In genomic region chr12:76764856-76765255, GRCh38 we compare ENCODE assay signal across 8 cellular contexts. TPM values are rescaled to one million over a fixed set of nuclear protein-coding genes. Genes with fewer than 3 reads are reported as not detected.
DNase-seq lines count a peak whose midpoint lies in the region; ATAC-seq and TF ChIP-seq lines count a peak whose summit lies in the region.

No MANE protein-coding gene starts in this region.

- TF ChIP-seq CTCF in CD8-positive, alpha-beta T cell (IDR thresholded peaks at IDR 0.05) = no peak
- TF ChIP-seq CTCF in KMS-11 (conservative IDR thresholded peaks at IDR 0.05; ENCODE audit: low read depth, low read length) (no peak), astrocyte of the cerebellum (IDR thresholded peaks at IDR 0.05; ENCODE audit: low read depth, low read length, missing control alignments) (no peak), left lung (IDR thresholded peaks at IDR 0.05) (no peak), testis (IDR thresholded peaks at IDR 0.05) (no peak)

- peak overlapping the region; percentile 94; the same call in 1 of the 2 replicates for H3K9ac ChIP-seq in KMS-11

- H3K4me1 Mint-ChIP-seq in CD8-positive, alpha-beta T cell (ENCODE audit: low read depth) = peaks cover 48% of the 10 kb centered on the region

- H3K4me3 Mint-ChIP-seq in CD8-positive, alpha-beta T cell = peak overlapping the region; percentile 98

- peaks cover 26% of the 10 kb centered on the region for H3K4me1 ChIP-seq in CD8-positive, alpha-beta T cell (ENCODE audit: insufficient read depth, low read length)
- peaks cover 22% of the 10 kb centered on the region for H3K4me1 ChIP-seq in KMS-11 (ENCODE audit: low read depth, poor library complexity, severe bottlenecking)
- H3K4me1 ChIP-seq in left lung = peaks cover 10 to 57% of the 10 kb centered on the region in 2 donors
- H3K4me1 ChIP-seq in testis = peaks cover 15% of the 10 kb centered on the region

- H3K27ac Mint-ChIP-seq in CD8-positive, alpha-beta T cell = peak overlapping the region; percentile 99

- peaks cover 6% of the 10 kb centered on the region for H3K36me3 Mint-ChIP-seq in CD8-positive, alpha-beta T cell

- DNase-seq in CD8-positive, alpha-beta T cell = no peak
- DNase-seq in astrocyte of the cerebellum (ENCODE audit: low read depth) (no peak), left lung (no peak), testis (peak; percentile 42), AG20443 (ENCODE audit: low spot score) (no peak), activated gamma-delta T cell treated with Interleukin-2 at 50 U/mL for 16 hours (no peak)

- H3K4me2 ChIP-seq in KMS-11 = peak overlapping the region; percentile 90

- CTCF ChIA-PET in CD8-positive, alpha-beta T cell (lab: Charles Lee) = no interaction called here

- H3K36me3 ChIP-seq in CD8-positive, alpha-beta T cell (ENCODE audit: insufficient read depth, low read length) = no peaks in the 10 kb centered on the region
- H3K36me3 ChIP-seq in KMS-11 (ENCODE audit: insufficient read depth) = no peaks in the 10 kb centered on the region
- H3K36me3 ChIP-seq in left lung = no peaks in the 10 kb centered on the region
- no peaks in the 10 kb centered on the region for H3K36me3 ChIP-seq in testis (ENCODE audit: low read depth, missing control alignments)

- no peaks in the 10 kb centered on the region for H4K20me1 ChIP-seq in KMS-11 (ENCODE audit: insufficient read depth)

- H3K27ac ChIP-seq in CD8-positive, alpha-beta T cell (ENCODE audit: low read depth, low read length) = peak overlapping the region; percentile 94
- H3K27ac ChIP-seq in KMS-11 (peak overlapping the region; percentile 97), left lung (peak overlapping the region; percentile 97 to 99), testis (peak overlapping the region; percentile 95 to 96)

- H3K27me3 Mint-ChIP-seq in CD8-positive, alpha-beta T cell (ENCODE audit: low read depth) = no peaks in the 10 kb centered on the region

- POLR2A ChIA-PET in CD8-positive, alpha-beta T cell (lab: Charles Lee) = interaction anchor here (0.6 to 0.7 kb wide), 2 partner anchors 984 to 1284 kb away, joined by 3 read pairs; partner anchors contain the start of gene GLIPR1

- peaks cover 46% of the 10 kb centered on the region for H3K79me2 ChIP-seq in KMS-11 (ENCODE audit: insufficient read depth, low read depth)

- H3K4me3 ChIP-seq in CD8-positive, alpha-beta T cell (ENCODE audit: low read depth, low read length) = peak overlapping the region; percentile 99
- no peak overlapping the region for H3K4me3 ChIP-seq in KMS-11 (IDR thresholded peaks at IDR 0.05; ENCODE audit: insufficient read depth, low read depth, low read length)
- peak overlapping the region; percentile 90 for H3K4me3 ChIP-seq in astrocyte of the cerebellum (ENCODE audit: low read depth, low read length)
- peak overlapping the region; percentile 78 for H3K4me3 ChIP-seq in left lung
- H3K4me3 ChIP-seq in testis = peak overlapping the region; percentile 72 to 78

- no peaks in the 10 kb centered on the region for H3K9me3 Mint-ChIP-seq in CD8-positive, alpha-beta T cell

- in situ Hi-C loops in astrocyte of the cerebellum (cut with HindIII; ENCODE audit: low sequenced_read_pairs) = no loop called here

- peak overlapping the region; percentile 97 for H2AFZ ChIP-seq in KMS-11 (ENCODE audit: low read depth)

- 3% methylated on average over 9 of the region's 9 CpGs for WGBS in testis, 2 donors

- intact Hi-C loops in CD8-positive, alpha-beta T cell (cut with DNase I, micrococcal nuclease) = loop anchor here (1.0 to 10.0 kb wide), 9 partner anchors 26 to 1373 kb away; partner anchors contain the start of genes BBS10 (in 2 of the 2), KRR1 (in 2 of the 2), OSBPL8 (in 2 of the 2) and GLIPR1 (in 1 of the 2)
- intact Hi-C loops in left lung (cut with DNase I) = no loop called here
- intact Hi-C loops in testis (cut with DNase I; ENCODE audit: low total_unique reads) = no loop called here

- no peaks in the 10 kb centered on the region for H3K27me3 ChIP-seq in CD8-positive, alpha-beta T cell (ENCODE audit: insufficient read depth, low read length)
- no peaks in the 10 kb centered on the region for H3K27me3 ChIP-seq in KMS-11 (ENCODE audit: insufficient read depth, low read depth)
- no peaks in the 10 kb centered on the region for H3K27me3 ChIP-seq in left lung
- no peaks in the 10 kb centered on the region for H3K27me3 ChIP-seq in testis

- ATAC-seq in CD8-positive, alpha-beta T cell = no peak
- no peak for ATAC-seq in left lung
- ATAC-seq in HG02840 (IDR thresholded peaks at IDR 0.05; ENCODE audit: low FRiP score, unreplicated experiment) = no peak

- no peaks in the 10 kb centered on the region for H3K9me3 ChIP-seq in CD8-positive, alpha-beta T cell (ENCODE audit: low read length)
- H3K9me3 ChIP-seq in left lung = no peaks in the 10 kb centered on the region
- H3K9me3 ChIP-seq in testis = no peaks in the 10 kb centered on the region

- TF ChIP-seq POLR2A in testis (IDR thresholded peaks at IDR 0.05) = no peak

RNA-seq across cellular contexts. Expression of gene ZDHHC17, which starts 0.9 kb away (rescaled TPM):
- total RNA-seq in CD8-positive, alpha-beta T cell = 10 to 100 TPM; 38.1 to 40.3 TPM
- total RNA-seq in left lung (10 to 100 TPM; 26.8 to 32.1 TPM), testis (10 to 100 TPM; 59.3 to 65.4 TPM)
- polyA plus RNA-seq in testis (ENCODE audit: insufficient read depth, low read depth, low replicate concordance) = 32.3 TPM

Comparison
In these comparisons a context has a peak if more than half of its experiments do, and no peak if none do; other contexts are left out.
1. intact Hi-C loops: an anchor here in CD8-positive, alpha-beta T cell (1.0 to 10.0 kb wide); none called in left lung and testis.